In the genomic region with DNA sequence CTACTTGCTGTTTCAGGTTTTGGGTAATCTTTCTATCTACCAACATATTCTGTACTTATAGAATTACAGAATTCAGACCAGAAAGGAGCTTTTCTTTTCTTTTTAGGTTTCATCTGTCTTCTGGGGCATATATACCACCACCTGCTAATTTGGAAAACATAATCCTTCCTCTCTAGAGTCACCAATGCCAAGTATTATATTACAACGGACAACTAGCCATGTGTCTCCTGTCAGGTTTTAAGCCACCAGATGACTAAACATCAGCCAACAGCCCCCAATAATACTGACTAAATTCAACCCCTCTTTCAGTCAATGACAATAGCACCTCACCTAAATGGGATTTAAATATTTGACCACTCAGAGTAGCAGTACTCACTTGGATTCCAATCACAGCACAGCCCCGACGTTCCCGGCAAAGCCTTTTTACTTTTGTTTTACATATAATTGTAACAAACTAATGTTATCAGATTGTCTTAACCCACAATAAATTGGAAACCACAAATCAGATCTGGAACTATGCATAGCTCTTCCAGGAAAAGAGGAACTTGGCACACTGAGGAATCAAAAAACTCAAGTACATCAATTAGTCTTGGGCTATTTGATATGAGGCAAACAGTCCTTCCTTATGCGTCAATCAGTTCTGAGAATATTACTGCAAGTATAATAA, we compare ENCODE assay signal across 1 cellular context.
TF ChIP-seq lines count a peak whose summit lies in the region.

No MANE protein-coding gene starts in this region.

TF ChIP-seq in HepG2, 621 proteins besides CTCF, POLR2A, EP300 and RAD21:
- TF ChIP-seq ZNF33A (CRISPR knock-in tag; IDR thresholded peaks at IDR 0.05; ENCODE audit: borderline replicate concordance) (no peak), ZNF274 (CRISPR knock-in tag; IDR thresholded peaks at IDR 0.05) (no peak), TBX3 (IDR thresholded peaks at IDR 0.05; ENCODE audit: borderline replicate concordance) (no peak), ARNTL (CRISPR knock-in tag; IDR thresholded peaks at IDR 0.05) (no peak), ZEB1 (IDR thresholded peaks at IDR 0.05; ENCODE audit: insufficient replicate concordance, low read depth) (no peak), ADNP (CRISPR knock-in tag; IDR thresholded peaks at IDR 0.05) (no peak), GZF1 (CRISPR knock-in tag; IDR thresholded peaks at IDR 0.05) (no peak), SAP130 (CRISPR knock-in tag; IDR thresholded peaks at IDR 0.05; ENCODE audit: low read depth) (no peak), ZNF776 (CRISPR knock-in tag; IDR thresholded peaks at IDR 0.05) (no peak), ZNF724P (CRISPR knock-in tag; IDR thresholded peaks at IDR 0.05; ENCODE audit: borderline replicate concordance) (no peak), NFYC (CRISPR knock-in tag; IDR thresholded peaks at IDR 0.05) (no peak)
- TF ChIP-seq, protein P1, sequence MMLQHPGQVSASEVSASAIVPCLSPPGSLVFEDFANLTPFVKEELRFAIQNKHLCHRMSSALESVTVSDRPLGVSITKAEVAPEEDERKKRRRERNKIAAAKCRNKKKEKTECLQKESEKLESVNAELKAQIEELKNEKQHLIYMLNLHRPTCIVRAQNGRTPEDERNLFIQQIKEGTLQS (CRISPR knock-in tag; IDR thresholded peaks at IDR 0.05) = no peak
- TF ChIP-seq, protein P2, sequence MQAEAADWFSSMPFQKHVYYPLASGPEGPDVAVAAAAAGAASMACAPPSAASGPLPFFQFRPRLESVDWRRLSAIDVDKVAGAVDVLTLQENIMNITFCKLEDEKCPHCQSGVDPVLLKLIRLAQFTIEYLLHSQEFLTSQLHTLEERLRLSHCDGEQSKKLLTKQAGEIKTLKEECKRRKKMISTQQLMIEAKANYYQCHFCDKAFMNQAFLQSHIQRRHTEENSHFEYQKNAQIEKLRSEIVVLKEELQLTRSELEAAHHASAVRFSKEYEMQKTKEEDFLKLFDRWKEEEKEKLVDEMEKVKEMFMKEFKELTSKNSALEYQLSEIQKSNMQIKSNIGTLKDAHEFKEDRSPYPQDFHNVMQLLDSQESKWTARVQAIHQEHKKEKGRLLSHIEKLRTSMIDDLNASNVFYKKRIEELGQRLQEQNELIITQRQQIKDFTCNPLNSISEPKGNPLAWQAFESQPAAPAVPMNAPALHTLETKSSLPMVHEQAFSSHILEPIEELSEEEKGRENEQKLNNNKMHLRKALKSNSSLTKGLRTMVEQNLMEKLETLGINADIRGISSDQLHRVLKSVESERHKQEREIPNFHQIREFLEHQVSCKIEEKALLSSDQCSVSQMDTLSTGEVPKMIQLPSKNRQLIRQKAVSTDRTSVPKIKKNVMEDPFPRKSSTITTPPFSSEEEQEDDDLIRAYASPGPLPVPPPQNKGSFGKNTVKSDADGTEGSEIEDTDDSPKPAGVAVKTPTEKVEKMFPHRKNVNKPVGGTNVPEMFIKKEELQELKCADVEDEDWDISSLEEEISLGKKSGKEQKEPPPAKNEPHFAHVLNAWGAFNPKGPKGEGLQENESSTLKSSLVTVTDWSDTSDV (CRISPR knock-in tag; IDR thresholded peaks at IDR 0.05) = no peak
- TF ChIP-seq, protein P3, sequence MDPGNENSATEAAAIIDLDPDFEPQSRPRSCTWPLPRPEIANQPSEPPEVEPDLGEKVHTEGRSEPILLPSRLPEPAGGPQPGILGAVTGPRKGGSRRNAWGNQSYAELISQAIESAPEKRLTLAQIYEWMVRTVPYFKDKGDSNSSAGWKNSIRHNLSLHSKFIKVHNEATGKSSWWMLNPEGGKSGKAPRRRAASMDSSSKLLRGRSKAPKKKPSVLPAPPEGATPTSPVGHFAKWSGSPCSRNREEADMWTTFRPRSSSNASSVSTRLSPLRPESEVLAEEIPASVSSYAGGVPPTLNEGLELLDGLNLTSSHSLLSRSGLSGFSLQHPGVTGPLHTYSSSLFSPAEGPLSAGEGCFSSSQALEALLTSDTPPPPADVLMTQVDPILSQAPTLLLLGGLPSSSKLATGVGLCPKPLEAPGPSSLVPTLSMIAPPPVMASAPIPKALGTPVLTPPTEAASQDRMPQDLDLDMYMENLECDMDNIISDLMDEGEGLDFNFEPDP (CRISPR knock-in tag; conservative IDR thresholded peaks at IDR 0.05) = no peak
- TF ChIP-seq, protein P4, sequence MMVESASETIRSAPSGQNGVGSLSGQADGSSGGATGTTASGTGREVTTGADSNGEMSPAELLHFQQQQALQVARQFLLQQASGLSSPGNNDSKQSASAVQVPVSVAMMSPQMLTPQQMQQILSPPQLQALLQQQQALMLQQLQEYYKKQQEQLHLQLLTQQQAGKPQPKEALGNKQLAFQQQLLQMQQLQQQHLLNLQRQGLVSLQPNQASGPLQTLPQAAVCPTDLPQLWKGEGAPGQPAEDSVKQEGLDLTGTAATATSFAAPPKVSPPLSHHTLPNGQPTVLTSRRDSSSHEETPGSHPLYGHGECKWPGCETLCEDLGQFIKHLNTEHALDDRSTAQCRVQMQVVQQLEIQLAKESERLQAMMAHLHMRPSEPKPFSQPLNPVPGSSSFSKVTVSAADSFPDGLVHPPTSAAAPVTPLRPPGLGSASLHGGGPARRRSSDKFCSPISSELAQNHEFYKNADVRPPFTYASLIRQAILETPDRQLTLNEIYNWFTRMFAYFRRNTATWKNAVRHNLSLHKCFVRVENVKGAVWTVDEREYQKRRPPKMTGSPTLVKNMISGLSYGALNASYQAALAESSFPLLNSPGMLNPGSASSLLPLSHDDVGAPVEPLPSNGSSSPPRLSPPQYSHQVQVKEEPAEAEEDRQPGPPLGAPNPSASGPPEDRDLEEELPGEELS (CRISPR knock-in tag; IDR thresholded peaks at IDR 0.05) = no peak
- TF ChIP-seq, protein P5, sequence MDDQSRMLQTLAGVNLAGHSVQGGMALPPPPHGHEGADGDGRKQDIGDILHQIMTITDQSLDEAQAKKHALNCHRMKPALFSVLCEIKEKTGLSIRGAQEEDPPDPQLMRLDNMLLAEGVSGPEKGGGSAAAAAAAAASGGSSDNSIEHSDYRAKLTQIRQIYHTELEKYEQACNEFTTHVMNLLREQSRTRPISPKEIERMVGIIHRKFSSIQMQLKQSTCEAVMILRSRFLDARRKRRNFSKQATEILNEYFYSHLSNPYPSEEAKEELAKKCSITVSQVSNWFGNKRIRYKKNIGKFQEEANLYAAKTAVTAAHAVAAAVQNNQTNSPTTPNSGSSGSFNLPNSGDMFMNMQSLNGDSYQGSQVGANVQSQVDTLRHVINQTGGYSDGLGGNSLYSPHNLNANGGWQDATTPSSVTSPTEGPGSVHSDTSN (CRISPR knock-in tag; IDR thresholded peaks at IDR 0.05; ENCODE audit: borderline replicate concordance) = no peak
